In genomic region chr1:189500777-189501176, GRCh38 we compare ENCODE assay signal across 23 cellular contexts.
A peak's percentile ranks its signal among the peaks of the same experiment; 100 is the strongest.
DNase-seq lines count a peak whose midpoint lies in the region; ATAC-seq and TF ChIP-seq lines count a peak whose summit lies in the region.
"Had no signal": no experiment of that assay in that cellular context is flagged by ENCODE, and none has a peak within 500 bp of the region (broad histone marks: within the 10 kb centered on the region; RNA-seq: fewer than 3 reads in every experiment).

No MANE protein-coding gene starts in this region.

- no peak for TF ChIP-seq CTCF in epithelial cell of esophagus (IDR thresholded peaks at IDR 0.05; ENCODE audit: insufficient read depth, low read depth, low read length, missing control alignments)

- DNase-seq in ELR (ENCODE audit: low read depth) (peak; percentile 26), NCI-H2227 treated with DMSO at 0.1 percent for 48 hours (lab: John Stamatoyannopoulos, UW) (peak; percentile 31), epithelial cell of esophagus (ENCODE audit: low read depth) (peak; percentile 2), renal cortical epithelial cell (ENCODE audit: low read depth) (peak; percentile 44), HK-2 (ENCODE audit: unreplicated experiment) (no peak)
- DNase-seq in activated CD8-positive, alpha-beta memory T cell treated with anti-CD3 and anti-CD28 coated beads for 24 hours: no peak
- DNase-seq: activated CD4-positive, alpha-beta T cell treated with anti-CD3 and anti-CD28 coated beads for 48 hours; activated naive CD4-positive, alpha-beta T cell; activated T-cell treated with anti-CD3 and anti-CD28 coated beads, Interleukin-2, amount 50 U/mL, for 72 hours; colonic mucosa; effector memory CD8-positive, alpha-beta T cell; left cardiac atrium; NCI-H1092 treated with DMSO at 0.1 percent for 48 hours; NCI-H187 treated with DMSO at 0.1 percent for 48 hours; NCI-H446 treated with DMSO at 0.1 percent for 48 hours; nephron progenitor cell; OCI-M1; stimulated activated naive CD4-positive, alpha-beta T cell treated with Interleukin-2 at 50 U/mL for 16 hours; testis; WERI-Rb-1 had no signal

- ATAC-seq in GM21528 (IDR thresholded peaks at IDR 0.05; ENCODE audit: low FRiP score, unreplicated experiment): no peak
- ATAC-seq: activated T-cell treated with anti-CD3 and anti-CD28 coated beads, Interleukin-2, amount 50 U/mL, for 72 hours; effector memory CD8-positive, alpha-beta T cell; esophagus mucosa; left cardiac atrium had no signal

- no peak overlapping the region for H3K4me3 ChIP-seq in epithelial cell of esophagus (ENCODE audit: low read length)
- H3K4me3 ChIP-seq: breast epithelium, colonic mucosa, testis had no signal

Comparison
In these comparisons a context has a peak if more than half of its experiments do, and no peak if none do; other contexts are left out.
1. DNase-seq: peak in ELR (single experiment), NCI-H2227 treated with DMSO at 0.1 percent for 48 hours (single experiment), epithelial cell of esophagus (single experiment) and renal cortical epithelial cell (single experiment); none in activated CD8-positive, alpha-beta memory T cell treated with anti-CD3 and anti-CD28 coated beads for 24 hours (single experiment) and HK-2 (single experiment).